ENCODE assay signal across 8 cellular contexts in genomic region chr20:12207875-12208274, GRCh38.
A peak's percentile ranks its signal among the peaks of the same experiment; 100 is the strongest.
DNase-seq lines count a peak whose midpoint lies in the region; ATAC-seq, FAIRE-seq and TF ChIP-seq lines count a peak whose summit lies in the region.

No MANE protein-coding gene starts in this region.

- DNase-seq in A549 (ENCODE audit: low read depth in 1 of 2, low spot score in 1 of 2), result peak; percentile 6 to 45
- no peak for DNase-seq in GM12865 (ENCODE audit: low read depth)
- peak in 1 of 3 donors; percentile 53 for DNase-seq in Peyer's patch
- peak; percentile 22 for DNase-seq in glomerular endothelial cell (ENCODE audit: extremely low read depth, low read depth, low spot score)
- peak; percentile 11 for DNase-seq in urothelium cell line (ENCODE audit: low spot score)
- no peak for DNase-seq in stimulated activated effector memory CD8-positive, alpha-beta T cell treated with anti-CD3 and anti-CD28 coated beads, Interleukin-12 subunit alpha, Interleukin-12 subunit beta, amount 100 ng/mL, for 72 hours (ENCODE audit: low spot score in 2 of 2)
- DNase-seq in NCI-H2196 (lab: John Stamatoyannopoulos, UW; ENCODE audit: unreplicated experiment), result no peak

- H3K36me3 ChIP-seq in Peyer's patch, result no peaks in the 10 kb centered on the region
- H3K36me3 ChIP-seq in gastroesophageal sphincter, result no peaks in the 10 kb centered on the region

- no peak for TF ChIP-seq EP300 in A549 (IDR thresholded peaks at IDR 0.05)
- TF ChIP-seq EP300 in gastroesophageal sphincter (IDR thresholded peaks at IDR 0.05), result no peak

- H3K27me3 ChIP-seq in Peyer's patch (no peaks in the 10 kb centered on the region), gastroesophageal sphincter (no peaks in the 10 kb centered on the region)

- H3K4me1 ChIP-seq in A549, result no peaks in the 10 kb centered on the region
- H3K4me1 ChIP-seq in Peyer's patch, result no peaks in the 10 kb centered on the region
- no peaks in the 10 kb centered on the region for H3K4me1 ChIP-seq in gastroesophageal sphincter

- FAIRE-seq in A549 (lab: Jason Lieb, UNC) (no peak), urothelium cell line (lab: Jason Lieb, UNC) (no peak)

- no peak; the same call in 2 of the 3 replicates for TF ChIP-seq CTCF in A549 (IDR thresholded peaks at IDR 0.05)
- TF ChIP-seq CTCF in GM12865 (IDR thresholded peaks at IDR 0.05; ENCODE audit: insufficient read depth, low read depth, low read length, missing control alignments), result peak; percentile 18
- TF ChIP-seq CTCF in Peyer's patch (IDR thresholded peaks at IDR 0.05), result peak in 4 of 6 experiments; percentile 40 to 65 (median 60)
- peak in 1 of 4 experiments; percentile 41 for TF ChIP-seq CTCF in gastroesophageal sphincter (IDR thresholded peaks at IDR 0.05)

- WGBS in A549 (ENCODE audit: missing lambda C conversion rate), result 0% methylated on average over 1 of the region's 1 CpG
- 25% methylated on average over 1 of the region's 1 CpG; no CpG with 5 or more reads in 1 of the 2 donors for WGBS in gastroesophageal sphincter (ENCODE audit: low coverage in 1 of 2), 2 donors

- TF ChIP-seq POLR2A in A549 (IDR thresholded peaks at IDR 0.05; ENCODE audit: low read length) (no peak), Peyer's patch (IDR thresholded peaks at IDR 0.05) (no peak), gastroesophageal sphincter (IDR thresholded peaks at IDR 0.05) (no peak)

- ATAC-seq in A549 (peak in 1 of 2 experiments; percentile 80; a peak in 4 of 6 replicates), gastroesophageal sphincter (no peak)
- no peak for ATAC-seq in stimulated activated effector memory CD8-positive, alpha-beta T cell treated with anti-CD3 and anti-CD28 coated beads, Interleukin-12 subunit alpha, Interleukin-12 subunit beta, amount 100 ng/mL, for 72 hours

- CTCF ChIA-PET in A549 (lab: Yijun Ruan, JAX), result interaction anchor here (0.6 to 1.3 kb wide), 3 partner anchors 8 to 530 kb away, joined by 3 to 5 read pairs (median 4); no protein-coding TSS in a partner anchor

- TF ChIP-seq RAD21 in A549 (conservative IDR thresholded peaks at IDR 0.05 in 1 of 2, IDR thresholded peaks at IDR 0.05 in 1 of 2), result peak in 1 of 2 experiments; percentile 39; a peak in 1 of 5 replicates

- no peak overlapping the region for H3K27ac Mint-ChIP-seq in stimulated activated effector memory CD8-positive, alpha-beta T cell treated with anti-CD3 and anti-CD28 coated beads, Interleukin-12 subunit alpha, Interleukin-12 subunit beta, amount 100 ng/mL, for 72 hours

- POLR2A ChIA-PET in A549 (lab: Yijun Ruan, JAX), result no interaction called here

- no peak overlapping the region for H3K4me3 ChIP-seq in A549
- no peak overlapping the region for H3K4me3 ChIP-seq in GM12865 (ENCODE audit: low read depth, low read length)
- H3K4me3 ChIP-seq in Peyer's patch, result no peak overlapping the region
- H3K4me3 ChIP-seq in gastroesophageal sphincter, result no peak overlapping the region

- no peak overlapping the region for H3K4me3 Mint-ChIP-seq in stimulated activated effector memory CD8-positive, alpha-beta T cell treated with anti-CD3 and anti-CD28 coated beads, Interleukin-12 subunit alpha, Interleukin-12 subunit beta, amount 100 ng/mL, for 72 hours

- H3K4me1 Mint-ChIP-seq in stimulated activated effector memory CD8-positive, alpha-beta T cell treated with anti-CD3 and anti-CD28 coated beads, Interleukin-12 subunit alpha, Interleukin-12 subunit beta, amount 100 ng/mL, for 72 hours, result no peaks in the 10 kb centered on the region

- no peaks in the 10 kb centered on the region for H3K36me3 Mint-ChIP-seq in stimulated activated effector memory CD8-positive, alpha-beta T cell treated with anti-CD3 and anti-CD28 coated beads, Interleukin-12 subunit alpha, Interleukin-12 subunit beta, amount 100 ng/mL, for 72 hours

- no peak overlapping the region for H3K4me2 ChIP-seq in A549

- no peak overlapping the region for H3K27ac ChIP-seq in A549
- no peak overlapping the region for H3K27ac ChIP-seq in Peyer's patch
- H3K27ac ChIP-seq in gastroesophageal sphincter, result no peak overlapping the region

- peaks cover 24% of the 10 kb centered on the region for H3K9me3 Mint-ChIP-seq in stimulated activated effector memory CD8-positive, alpha-beta T cell treated with anti-CD3 and anti-CD28 coated beads, Interleukin-12 subunit alpha, Interleukin-12 subunit beta, amount 100 ng/mL, for 72 hours

- H3K9me3 ChIP-seq in A549 (peaks cover 4% of the 10 kb centered on the region; the same call in 1 of the 3 replicates), Peyer's patch (no peaks in the 10 kb centered on the region), gastroesophageal sphincter (peaks cover 0 to 3% (median 0%) of the 10 kb centered on the region in 3 donors)

TF ChIP-seq in A549, 52 proteins besides CTCF, POLR2A, EP300 and RAD21:
- TF ChIP-seq, protein P1, sequence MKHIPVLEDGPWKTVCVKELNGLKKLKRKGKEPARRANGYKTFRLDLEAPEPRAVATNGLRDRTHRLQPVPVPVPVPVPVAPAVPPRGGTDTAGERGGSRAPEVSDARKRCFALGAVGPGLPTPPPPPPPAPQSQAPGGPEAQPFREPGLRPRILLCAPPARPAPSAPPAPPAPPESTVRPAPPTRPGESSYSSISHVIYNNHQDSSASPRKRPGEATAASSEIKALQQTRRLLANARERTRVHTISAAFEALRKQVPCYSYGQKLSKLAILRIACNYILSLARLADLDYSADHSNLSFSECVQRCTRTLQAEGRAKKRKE (CRISPR knock-in tag; IDR thresholded peaks at IDR 0.05; ENCODE audit: low read depth), result no peak
- peak; percentile 31; the same call in 1 of the 3 replicates for TF ChIP-seq SMC3 (IDR thresholded peaks at IDR 0.05)
TF ChIP-seq in A549: peak in this region for 1.

Comparison
In these comparisons a context has a peak if more than half of its experiments do, and no peak if none do; other contexts are left out.
1. DNase-seq: peak in A549 (2 of 2), glomerular endothelial cell (single experiment) and urothelium cell line (single experiment); none in GM12865 (single experiment), stimulated activated effector memory CD8-positive, alpha-beta T cell treated with anti-CD3 and anti-CD28 coated beads, Interleukin-12 subunit alpha, Interleukin-12 subunit beta, amount 100 ng/mL, for 72 hours (0 of 2) and NCI-H2196 (single experiment).